6 cellular contexts compared by ENCODE assay signal in genomic region chr11:121411330-121411729, GRCh38. TPM values are rescaled to one million over a fixed set of nuclear protein-coding genes. Genes with fewer than 3 reads are reported as not detected.
DNase-seq lines count a peak whose midpoint lies in the region; ATAC-seq and FAIRE-seq lines count a peak whose summit lies in the region.
"Not testable (repeated sequence)": the region's sequence is repeated elsewhere in the genome, so short reads cannot be mapped to it uniquely, and the experiment has no call there.

No MANE protein-coding gene starts in this region.

- not testable (repeated sequence) for H4K20me1 ChIP-seq in Karpas-422 (ENCODE audit: insufficient read depth, low read depth, low read length)

- not testable (repeated sequence) for H3K36me3 Mint-ChIP-seq in activated CD4-positive, alpha-beta T cell treated with anti-CD3 and anti-CD28 coated beads for 36 hours (ENCODE audit: low read depth); activated T-cell treated with anti-CD3 and anti-CD28 coated beads, Interleukin-2, amount 50 U/mL, for 4 hours (ENCODE audit: insufficient read depth); activated naive CD4-positive, alpha-beta T cell treated with anti-CD3 and anti-CD28 coated beads for 36 hours (ENCODE audit: low read depth); stimulated activated effector memory CD8-positive, alpha-beta T cell treated with anti-CD3 and anti-CD28 coated beads, Interleukin-12 subunit alpha, Interleukin-12 subunit beta, amount 100 ng/mL, for 72 hours

- H3K27me3 Mint-ChIP-seq in activated CD4-positive, alpha-beta T cell treated with anti-CD3 and anti-CD28 coated beads for 36 hours; activated T-cell treated with anti-CD3 and anti-CD28 coated beads, Interleukin-2, amount 50 U/mL, for 4 hours (ENCODE audit: low read depth); activated naive CD4-positive, alpha-beta T cell treated with anti-CD3 and anti-CD28 coated beads for 36 hours (ENCODE audit: low read depth): not testable (repeated sequence)

- not testable (repeated sequence) for H3K4me2 ChIP-seq in Karpas-422 (ENCODE audit: low read depth, low read length, poor library complexity, severe bottlenecking)

- not testable (repeated sequence) for H3K36me3 ChIP-seq in Karpas-422 (ENCODE audit: insufficient read depth, low read length)

- not testable (repeated sequence) for H3K27me3 ChIP-seq in Karpas-422 (ENCODE audit: low read length)

- CTCF ChIA-PET in activated CD4-positive, alpha-beta T cell treated with anti-CD3 and anti-CD28 coated beads for 36 hours (lab: Charles Lee), result interaction anchor here (0.9 to 1.0 kb wide), 2 partner anchors 23 to 41 kb away, joined by 3 read pairs; partner anchors contain the start of gene SORL1
- CTCF ChIA-PET in activated naive CD4-positive, alpha-beta T cell treated with anti-CD3 and anti-CD28 coated beads for 36 hours (lab: Charles Lee), result not testable (repeated sequence)

- H3K9ac ChIP-seq in Karpas-422 (ENCODE audit: low read length), result not testable (repeated sequence)

- POLR2A ChIA-PET in activated CD4-positive, alpha-beta T cell treated with anti-CD3 and anti-CD28 coated beads for 36 hours (lab: Charles Lee), result not testable (repeated sequence)

- not testable (repeated sequence) for H3K4me3 ChIP-seq in Karpas-422 (ENCODE audit: low read length)

- H3K27ac Mint-ChIP-seq in activated CD4-positive, alpha-beta T cell treated with anti-CD3 and anti-CD28 coated beads for 36 hours, result peak overlapping the region; percentile 75
- H3K27ac Mint-ChIP-seq in activated naive CD4-positive, alpha-beta T cell treated with anti-CD3 and anti-CD28 coated beads for 36 hours, result peak overlapping the region; percentile 39
- not testable (repeated sequence) for H3K27ac Mint-ChIP-seq in stimulated activated effector memory CD8-positive, alpha-beta T cell treated with anti-CD3 and anti-CD28 coated beads, Interleukin-12 subunit alpha, Interleukin-12 subunit beta, amount 100 ng/mL, for 72 hours

- peak overlapping the region; percentile 42; the same call in 1 of the 2 replicates for H3K27ac ChIP-seq in Karpas-422 (ENCODE audit: low read length)

- not testable (repeated sequence) for H3K4me3 Mint-ChIP-seq in activated CD4-positive, alpha-beta T cell treated with anti-CD3 and anti-CD28 coated beads for 36 hours; activated T-cell treated with anti-CD3 and anti-CD28 coated beads, Interleukin-2, amount 50 U/mL, for 4 hours; activated naive CD4-positive, alpha-beta T cell treated with anti-CD3 and anti-CD28 coated beads for 36 hours; stimulated activated effector memory CD8-positive, alpha-beta T cell treated with anti-CD3 and anti-CD28 coated beads, Interleukin-12 subunit alpha, Interleukin-12 subunit beta, amount 100 ng/mL, for 72 hours

- peak; percentile 53 for ATAC-seq in activated CD4-positive, alpha-beta T cell treated with anti-CD3 and anti-CD28 coated beads for 36 hours
- ATAC-seq in activated T-cell treated with anti-CD3 and anti-CD28 coated beads, Interleukin-2, amount 50 U/mL, for 4 hours, result peak; percentile 46 to 69
- ATAC-seq in stimulated activated effector memory CD8-positive, alpha-beta T cell treated with anti-CD3 and anti-CD28 coated beads, Interleukin-12 subunit alpha, Interleukin-12 subunit beta, amount 100 ng/mL, for 72 hours, result peak; percentile 52

- not testable (repeated sequence) for H3K9me3 ChIP-seq in Karpas-422 (ENCODE audit: low read length)

- H3K9me3 Mint-ChIP-seq in activated CD4-positive, alpha-beta T cell treated with anti-CD3 and anti-CD28 coated beads for 36 hours (ENCODE audit: low read depth); activated T-cell treated with anti-CD3 and anti-CD28 coated beads, Interleukin-2, amount 50 U/mL, for 4 hours; activated naive CD4-positive, alpha-beta T cell treated with anti-CD3 and anti-CD28 coated beads for 36 hours; stimulated activated effector memory CD8-positive, alpha-beta T cell treated with anti-CD3 and anti-CD28 coated beads, Interleukin-12 subunit alpha, Interleukin-12 subunit beta, amount 100 ng/mL, for 72 hours: not testable (repeated sequence)

- not testable (repeated sequence) for H3K79me2 ChIP-seq in Karpas-422 (ENCODE audit: low read length)

- H3K4me1 Mint-ChIP-seq in activated CD4-positive, alpha-beta T cell treated with anti-CD3 and anti-CD28 coated beads for 36 hours, result peaks cover 39% of the 10 kb centered on the region
- H3K4me1 Mint-ChIP-seq in activated T-cell treated with anti-CD3 and anti-CD28 coated beads, Interleukin-2, amount 50 U/mL, for 4 hours (ENCODE audit: low read depth), result peaks cover 32% of the 10 kb centered on the region
- peaks cover 35% of the 10 kb centered on the region for H3K4me1 Mint-ChIP-seq in activated naive CD4-positive, alpha-beta T cell treated with anti-CD3 and anti-CD28 coated beads for 36 hours (ENCODE audit: low read depth)
- peaks cover 14% of the 10 kb centered on the region for H3K4me1 Mint-ChIP-seq in stimulated activated effector memory CD8-positive, alpha-beta T cell treated with anti-CD3 and anti-CD28 coated beads, Interleukin-12 subunit alpha, Interleukin-12 subunit beta, amount 100 ng/mL, for 72 hours

- H2AFZ ChIP-seq in Karpas-422 (ENCODE audit: low read length), result not testable (repeated sequence)

- intact Hi-C loops in activated CD4-positive, alpha-beta T cell treated with anti-CD3 and anti-CD28 coated beads for 36 hours (cut with DNase I, micrococcal nuclease), result loop anchor here in 1 of 2 experiments (1.0 kb wide), 1 partner anchor 21 kb away; no protein-coding TSS in a partner anchor
- intact Hi-C loops in activated naive CD4-positive, alpha-beta T cell treated with anti-CD3 and anti-CD28 coated beads for 36 hours (cut with micrococcal nuclease), result loop anchor here (2.0 kb wide), 5 partner anchors 37 to 71 kb away; no protein-coding TSS in a partner anchor

- peak; percentile 25 for FAIRE-seq in A204.1 (lab: Jason Lieb, UNC)

- not testable (repeated sequence) for DNase-seq in Karpas-422; activated CD4-positive, alpha-beta T cell treated with anti-CD3 and anti-CD28 coated beads for 36 hours; activated T-cell treated with anti-CD3 and anti-CD28 coated beads, Interleukin-2, amount 50 U/mL, for 4 hours; activated naive CD4-positive, alpha-beta T cell treated with anti-CD3 and anti-CD28 coated beads for 36 hours; stimulated activated effector memory CD8-positive, alpha-beta T cell treated with anti-CD3 and anti-CD28 coated beads, Interleukin-12 subunit alpha, Interleukin-12 subunit beta, amount 100 ng/mL, for 72 hours (ENCODE audit: low spot score in 2 of 2)

- H3K4me1 ChIP-seq in Karpas-422 (ENCODE audit: low read length), result peaks cover 40% of the 10 kb centered on the region

- H3K9me2 ChIP-seq in Karpas-422 (replicated peaks; ENCODE audit: insufficient read depth, low read length), result not testable (repeated sequence)

RNA-seq across cellular contexts. Expression of gene SORL1, which starts 40.8 kb away (rescaled TPM):
- 197 and 232 TPM in 2 replicates for total RNA-seq in Karpas-422 (2014; rRNA removed; shearing (Covaris generic); ENCODE audit: low replicate concordance)
- total RNA-seq in activated CD4-positive, alpha-beta T cell treated with anti-CD3 and anti-CD28 coated beads for 36 hours, result 10 to 100 TPM; 53.5 to 68.0 TPM
- 10 to 100 TPM; 21.3 to 25.6 (median 21.3) TPM for total RNA-seq in activated T-cell treated with anti-CD3 and anti-CD28 coated beads, Interleukin-2, amount 50 U/mL, for 4 hours
- total RNA-seq in activated naive CD4-positive, alpha-beta T cell treated with anti-CD3 and anti-CD28 coated beads for 36 hours, result 10 to 100 TPM; 66.8 to 67.2 TPM
